ENCODE assay signal across 1 cellular context in the genomic region with DNA sequence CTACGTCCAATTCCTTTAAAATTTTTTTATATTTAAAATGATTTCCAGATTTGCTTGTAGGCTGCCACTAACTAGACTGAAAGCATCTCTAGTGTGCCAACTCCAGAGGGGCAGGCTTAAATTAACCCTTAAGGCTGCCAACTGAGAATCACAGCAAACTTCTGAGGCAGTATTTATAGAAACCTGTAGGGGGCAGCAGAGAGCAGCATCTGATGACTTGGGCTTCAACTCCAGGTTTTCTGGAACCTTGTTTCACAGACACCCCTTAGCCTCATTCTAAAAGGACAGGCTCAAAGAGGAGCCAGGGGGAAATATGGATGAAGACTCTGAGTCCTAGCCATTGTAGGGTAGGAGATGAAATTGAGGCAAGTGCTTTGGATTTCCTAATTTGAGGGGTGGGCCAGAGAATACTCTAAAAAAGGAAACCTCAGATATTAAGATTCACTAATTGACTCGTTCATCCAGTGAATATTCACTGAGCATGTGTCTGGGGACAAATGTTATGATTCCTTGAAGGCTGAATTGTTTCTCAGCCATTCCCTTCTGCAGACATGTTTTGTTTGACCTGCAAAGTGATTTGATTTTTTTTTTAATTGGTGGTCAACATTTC.
TF ChIP-seq lines count a peak whose summit lies in the region.

No MANE protein-coding gene starts in this region.

TF ChIP-seq in HCT116, 20 proteins besides CTCF, POLR2A, EP300 and RAD21 (continued from another document):
- TF ChIP-seq, protein P1, sequence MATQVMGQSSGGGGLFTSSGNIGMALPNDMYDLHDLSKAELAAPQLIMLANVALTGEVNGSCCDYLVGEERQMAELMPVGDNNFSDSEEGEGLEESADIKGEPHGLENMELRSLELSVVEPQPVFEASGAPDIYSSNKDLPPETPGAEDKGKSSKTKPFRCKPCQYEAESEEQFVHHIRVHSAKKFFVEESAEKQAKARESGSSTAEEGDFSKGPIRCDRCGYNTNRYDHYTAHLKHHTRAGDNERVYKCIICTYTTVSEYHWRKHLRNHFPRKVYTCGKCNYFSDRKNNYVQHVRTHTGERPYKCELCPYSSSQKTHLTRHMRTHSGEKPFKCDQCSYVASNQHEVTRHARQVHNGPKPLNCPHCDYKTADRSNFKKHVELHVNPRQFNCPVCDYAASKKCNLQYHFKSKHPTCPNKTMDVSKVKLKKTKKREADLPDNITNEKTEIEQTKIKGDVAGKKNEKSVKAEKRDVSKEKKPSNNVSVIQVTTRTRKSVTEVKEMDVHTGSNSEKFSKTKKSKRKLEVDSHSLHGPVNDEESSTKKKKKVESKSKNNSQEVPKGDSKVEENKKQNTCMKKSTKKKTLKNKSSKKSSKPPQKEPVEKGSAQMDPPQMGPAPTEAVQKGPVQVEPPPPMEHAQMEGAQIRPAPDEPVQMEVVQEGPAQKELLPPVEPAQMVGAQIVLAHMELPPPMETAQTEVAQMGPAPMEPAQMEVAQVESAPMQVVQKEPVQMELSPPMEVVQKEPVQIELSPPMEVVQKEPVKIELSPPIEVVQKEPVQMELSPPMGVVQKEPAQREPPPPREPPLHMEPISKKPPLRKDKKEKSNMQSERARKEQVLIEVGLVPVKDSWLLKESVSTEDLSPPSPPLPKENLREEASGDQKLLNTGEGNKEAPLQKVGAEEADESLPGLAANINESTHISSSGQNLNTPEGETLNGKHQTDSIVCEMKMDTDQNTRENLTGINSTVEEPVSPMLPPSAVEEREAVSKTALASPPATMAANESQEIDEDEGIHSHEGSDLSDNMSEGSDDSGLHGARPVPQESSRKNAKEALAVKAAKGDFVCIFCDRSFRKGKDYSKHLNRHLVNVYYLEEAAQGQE (IDR thresholded peaks at IDR 0.05; ENCODE audit: low read depth): no peak
- TF ChIP-seq CBX3 (IDR thresholded peaks at IDR 0.05; ENCODE audit: low read depth) (no peak), SRF (IDR thresholded peaks at IDR 0.05; ENCODE audit: low read depth) (no peak), EZH2phosphoT487 (IDR thresholded peaks at IDR 0.05; ENCODE audit: borderline replicate concordance) (no peak), SP1 (IDR thresholded peaks at IDR 0.05; ENCODE audit: low read depth) (no peak), TCF7L2 (IDR thresholded peaks at IDR 0.05; ENCODE audit: borderline replicate concordance, extremely low read depth, insufficient read depth, insufficient read length) (no peak), ZNF274 (IDR thresholded peaks at IDR 0.05; ENCODE audit: low read depth, low read length) (no peak), YY1 (IDR thresholded peaks at IDR 0.05; ENCODE audit: extremely low read depth, insufficient replicate concordance, low read depth, low read length) (no peak), ZFX (IDR thresholded peaks at IDR 0.05) (no peak), CEBPB (IDR thresholded peaks at IDR 0.05; ENCODE audit: low read depth) (no peak), ELF1 (IDR thresholded peaks at IDR 0.05; ENCODE audit: borderline replicate concordance, low read depth) (no peak), EGR1 (IDR thresholded peaks at IDR 0.05; ENCODE audit: low read depth) (no peak), SIN3A (IDR thresholded peaks at IDR 0.05; ENCODE audit: low read depth) (no peak)
- TF ChIP-seq, protein P2, sequence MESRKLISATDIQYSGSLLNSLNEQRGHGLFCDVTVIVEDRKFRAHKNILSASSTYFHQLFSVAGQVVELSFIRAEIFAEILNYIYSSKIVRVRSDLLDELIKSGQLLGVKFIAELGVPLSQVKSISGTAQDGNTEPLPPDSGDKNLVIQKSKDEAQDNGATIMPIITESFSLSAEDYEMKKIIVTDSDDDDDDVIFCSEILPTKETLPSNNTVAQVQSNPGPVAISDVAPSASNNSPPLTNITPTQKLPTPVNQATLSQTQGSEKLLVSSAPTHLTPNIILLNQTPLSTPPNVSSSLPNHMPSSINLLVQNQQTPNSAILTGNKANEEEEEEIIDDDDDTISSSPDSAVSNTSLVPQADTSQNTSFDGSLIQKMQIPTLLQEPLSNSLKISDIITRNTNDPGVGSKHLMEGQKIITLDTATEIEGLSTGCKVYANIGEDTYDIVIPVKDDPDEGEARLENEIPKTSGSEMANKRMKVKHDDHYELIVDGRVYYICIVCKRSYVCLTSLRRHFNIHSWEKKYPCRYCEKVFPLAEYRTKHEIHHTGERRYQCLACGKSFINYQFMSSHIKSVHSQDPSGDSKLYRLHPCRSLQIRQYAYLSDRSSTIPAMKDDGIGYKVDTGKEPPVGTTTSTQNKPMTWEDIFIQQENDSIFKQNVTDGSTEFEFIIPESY (IDR thresholded peaks at IDR 0.05; ENCODE audit: extremely low read depth, insufficient replicate concordance, low read length): no peak
- TF ChIP-seq, protein P3, sequence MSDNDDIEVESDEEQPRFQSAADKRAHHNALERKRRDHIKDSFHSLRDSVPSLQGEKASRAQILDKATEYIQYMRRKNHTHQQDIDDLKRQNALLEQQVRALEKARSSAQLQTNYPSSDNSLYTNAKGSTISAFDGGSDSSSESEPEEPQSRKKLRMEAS (IDR thresholded peaks at IDR 0.05): no peak
- TF ChIP-seq, protein P4, sequence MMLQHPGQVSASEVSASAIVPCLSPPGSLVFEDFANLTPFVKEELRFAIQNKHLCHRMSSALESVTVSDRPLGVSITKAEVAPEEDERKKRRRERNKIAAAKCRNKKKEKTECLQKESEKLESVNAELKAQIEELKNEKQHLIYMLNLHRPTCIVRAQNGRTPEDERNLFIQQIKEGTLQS (IDR thresholded peaks at IDR 0.05): no peak
